In the genomic region with DNA sequence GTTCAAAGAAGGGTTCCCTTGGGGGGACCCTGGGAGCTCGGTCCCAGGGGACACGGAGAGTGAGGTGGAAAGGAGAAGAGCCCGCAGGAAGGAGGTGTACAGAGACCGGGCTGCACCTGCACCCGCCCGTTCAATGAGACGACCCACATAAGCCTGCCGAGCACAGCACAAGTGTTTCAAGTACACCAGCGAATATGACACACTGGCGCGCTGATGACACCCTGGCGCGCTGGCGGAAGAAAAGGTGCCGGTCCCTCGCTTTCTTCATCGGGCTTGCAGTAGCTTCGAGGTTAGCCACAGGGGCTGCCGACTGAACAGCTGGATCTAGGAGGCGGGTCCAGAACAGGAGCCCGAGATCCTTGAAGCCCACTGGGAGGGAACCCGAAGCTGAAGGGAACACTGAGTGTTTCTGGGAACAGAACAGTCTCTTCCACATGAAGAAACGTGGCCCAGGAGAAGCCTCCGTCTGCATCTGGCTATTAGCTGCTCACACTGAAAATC, we compare ENCODE assay signal across 8 cellular contexts. TPM values are rescaled to one million over a fixed set of nuclear protein-coding genes. Genes with fewer than 3 reads are reported as not detected.
DNase-seq lines count a peak whose midpoint lies in the region; ATAC-seq and TF ChIP-seq lines count a peak whose summit lies in the region.

No MANE protein-coding gene starts in this region.

- no peaks in the 10 kb centered on the region for H3K27me3 ChIP-seq in HL-60 (ENCODE audit: insufficient read depth, poor library complexity, severe bottlenecking)

- intact Hi-C loops in head of caudate nucleus (cut with DNase I), result loop anchor here (5.0 kb wide), 3 partner anchors 49 to 181 kb away; a partner anchor contains a TSS

- ATAC-seq in HG03460 (IDR thresholded peaks at IDR 0.05; ENCODE audit: unreplicated experiment), result no peak

- TF ChIP-seq CTCF in 22Rv1 (IDR thresholded peaks at IDR 0.05) (no peak), HL-60 (IDR thresholded peaks at IDR 0.05; ENCODE audit: insufficient read depth, low read length) (no peak), astrocyte of the cerebellum (IDR thresholded peaks at IDR 0.05; ENCODE audit: low read depth, low read length, missing control alignments) (no peak)

- H3K9me3 ChIP-seq in mesodermal cell (ENCODE audit: control insufficient read depth, low read length), result no peaks in the 10 kb centered on the region

- H3K27ac ChIP-seq in 22Rv1 (0 out of 2 replicates have a peak overlapping the region, but pooled peaks have one; percentile 64), HL-60 (replicated peaks) (peak overlapping the region; percentile 56), mesodermal cell (ENCODE audit: low read depth, low read length, severe bottlenecking) (no peak overlapping the region)

- in situ Hi-C loops in astrocyte of the cerebellum (cut with HindIII; ENCODE audit: low sequenced_read_pairs), result no loop called here

- DNase-seq in HL-60 (ENCODE audit: low read depth in 1 of 2, low spot score in 1 of 2) (peak in 1 of 2 experiments; percentile 78), astrocyte of the cerebellum (ENCODE audit: low read depth) (no peak), head of caudate nucleus (no peak), EL (no peak), SKM-1 (lab: John Stamatoyannopoulos, UW; ENCODE audit: unreplicated experiment) (no peak)

- peak overlapping the region; percentile 74 for H3K4me3 ChIP-seq in HL-60 (replicated peaks; ENCODE audit: insufficient read depth, low read length)
- H3K4me3 ChIP-seq in astrocyte of the cerebellum (ENCODE audit: low read depth, low read length), result peak overlapping the region; percentile 65
- peak overlapping the region; percentile 61 for H3K4me3 ChIP-seq in mesodermal cell (ENCODE audit: extremely low read depth, insufficient read depth, low read length, poor library complexity, severe bottlenecking)

- peaks cover 4% of the 10 kb centered on the region for H3K4me1 ChIP-seq in mesodermal cell (ENCODE audit: control insufficient read depth, insufficient read depth, low read length, poor library complexity, severe bottlenecking)

- H3K36me3 ChIP-seq in mesodermal cell (ENCODE audit: control insufficient read depth, insufficient read depth, low read length), result peaks cover 44% of the 10 kb centered on the region

- WGBS in mesodermal cell (ENCODE audit: insufficient coverage in 2 of 2), 2 experiments, result 94 to 95% methylated on average over 24 of the region's 24 CpGs

RNA-seq across cellular contexts. Expression of a gene that starts 1.4 kb away (rescaled TPM):
- polyA plus RNA-seq in mesodermal cell (2013, experiment 1 of 2), result 57.8 TPM
- 61.0 TPM for polyA plus RNA-seq in mesodermal cell (2013, experiment 2 of 2)

RNA-seq across cellular contexts. Expression of a gene that starts 47.7 kb away (rescaled TPM):
- polyA plus RNA-seq in mesodermal cell (2013, experiment 1 of 2), result 28.3 TPM
- 22.3 TPM for polyA plus RNA-seq in mesodermal cell (2013, experiment 2 of 2)
